In genomic region chr20:46739441-46740213, GRCh38 we compare ENCODE assay signal across 1 cellular context.
A peak's percentile ranks its signal among the peaks of the same experiment; 100 is the strongest.
TF ChIP-seq lines count a peak whose summit lies in the region.

No MANE protein-coding gene starts in this region.

TF ChIP-seq in HepG2, 621 proteins besides CTCF, POLR2A, EP300 and RAD21:
- TF ChIP-seq MBD4 (IDR thresholded peaks at IDR 0.05; ENCODE audit: borderline replicate concordance, low read length) (no peak), ZNF512 (CRISPR knock-in tag; IDR thresholded peaks at IDR 0.05) (no peak), ZBTB20 (CRISPR knock-in tag; IDR thresholded peaks at IDR 0.05; ENCODE audit: borderline replicate concordance, low read depth) (no peak), IKZF1 (IDR thresholded peaks at IDR 0.05) (0 out of 2 replicates have a peak, but pooled peaks have one; percentile 31), NR2F1 (CRISPR knock-in tag; IDR thresholded peaks at IDR 0.05) (peak in 1 of 2 experiments; percentile 23; a peak in 1 of 4 replicates), PPARG (CRISPR knock-in tag; conservative IDR thresholded peaks at IDR 0.05) (no peak), ZNF12 (CRISPR knock-in tag; IDR thresholded peaks at IDR 0.05) (peak; percentile 44; the same call in 1 of the 2 replicates), KAT2B (IDR thresholded peaks at IDR 0.05; ENCODE audit: borderline replicate concordance, low read depth, low read length) (no peak)
- TF ChIP-seq, protein P1, sequence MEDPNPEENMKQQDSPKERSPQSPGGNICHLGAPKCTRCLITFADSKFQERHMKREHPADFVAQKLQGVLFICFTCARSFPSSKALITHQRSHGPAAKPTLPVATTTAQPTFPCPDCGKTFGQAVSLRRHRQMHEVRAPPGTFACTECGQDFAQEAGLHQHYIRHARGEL (CRISPR knock-in tag; IDR thresholded peaks at IDR 0.05), result no peak
- TF ChIP-seq, protein P2, sequence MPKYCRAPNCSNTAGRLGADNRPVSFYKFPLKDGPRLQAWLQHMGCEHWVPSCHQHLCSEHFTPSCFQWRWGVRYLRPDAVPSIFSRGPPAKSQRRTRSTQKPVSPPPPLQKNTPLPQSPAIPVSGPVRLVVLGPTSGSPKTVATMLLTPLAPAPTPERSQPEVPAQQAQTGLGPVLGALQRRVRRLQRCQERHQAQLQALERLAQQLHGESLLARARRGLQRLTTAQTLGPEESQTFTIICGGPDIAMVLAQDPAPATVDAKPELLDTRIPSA (CRISPR knock-in tag; IDR thresholded peaks at IDR 0.05; ENCODE audit: borderline replicate concordance), result no peak
